ENCODE assay signal across 25 cellular contexts in genomic region chr15:90857883-90858443, GRCh38. TPM values are rescaled to one million over a fixed set of nuclear protein-coding genes. Genes with fewer than 3 reads are reported as not detected.
DNase-seq lines count a peak whose midpoint lies in the region; ATAC-seq lines count a peak whose summit lies in the region.
"Had no signal": no experiment of that assay in that cellular context is flagged by ENCODE, and none has a peak within 500 bp of the region (broad histone marks: within the 10 kb centered on the region; RNA-seq: fewer than 3 reads in every experiment).

No MANE protein-coding gene starts in this region.

- no peak for ATAC-seq in activated naive CD4-positive, alpha-beta T cell treated with anti-CD3 and anti-CD28 coated beads, Interleukin-2, amount 50 U/mL, for 72 hours
- ATAC-seq in GM18870 (IDR thresholded peaks at IDR 0.05; ENCODE audit: unreplicated experiment), result no peak
- ATAC-seq: left lung, WTC11 had no signal

- H3K4ac ChIP-seq in mesendoderm (ENCODE audit: low read depth, low read length), result no peak overlapping the region

- no peak overlapping the region for H4K8ac ChIP-seq in mesendoderm (ENCODE audit: low read depth, low read length)

- no peaks in the 10 kb centered on the region for H3K79me1 ChIP-seq in mesendoderm (ENCODE audit: low read length)

- H3K9me3 ChIP-seq in CD4-positive, alpha-beta memory T cell (ENCODE audit: control insufficient read depth in 1 of 2, low read length in 2 of 2), result no peaks in the 10 kb centered on the region
- H3K9me3 ChIP-seq: left lung, psoas muscle, SK-N-SH had no signal

- no peaks in the 10 kb centered on the region for H3K27me3 ChIP-seq in CD4-positive, alpha-beta memory T cell (ENCODE audit: insufficient read depth, low read length)
- H3K27me3 ChIP-seq in mesendoderm (ENCODE audit: insufficient read depth, low read length, poor library complexity), result no peaks in the 10 kb centered on the region
- H3K27me3 ChIP-seq: left lung had no signal

- intact Hi-C loops in activated CD4-positive, alpha-beta T cell treated with anti-CD3 and anti-CD28 coated beads, Interleukin-2, amount 10 ng/mL, durations not matched to agents 24 days and 14 days (cut with micrococcal nuclease), result loop anchor here (10.0 kb wide), 1 partner anchor 453 kb away; no protein-coding TSS in a partner anchor
- intact Hi-C loops in CD4-positive, alpha-beta memory T cell (cut with micrococcal nuclease), result loop anchor here (2.0 kb wide), 1 partner anchor 13 kb away; no protein-coding TSS in a partner anchor

- no peak overlapping the region for H2BK120ac ChIP-seq in mesendoderm (ENCODE audit: low read depth, low read length)

- H2BK5ac ChIP-seq in mesendoderm (ENCODE audit: low read length), result no peak overlapping the region

- peaks cover 67% of the 10 kb centered on the region for H3K4me1 Mint-ChIP-seq in activated CD4-positive, alpha-beta T cell treated with anti-CD3 and anti-CD28 coated beads, Interleukin-2, amount 10 ng/mL, durations not matched to agents 24 days and 14 days
- H3K4me1 Mint-ChIP-seq in CD4-positive, alpha-beta memory T cell, result peaks cover 29 to 61% (median 41%) of the 10 kb centered on the region in 4 donors

- H3K4me3 ChIP-seq in CD4-positive, alpha-beta memory T cell (ENCODE audit: low read length in 2 of 2), result no peak overlapping the region
- H3K4me3 ChIP-seq in mesendoderm (ENCODE audit: low read length), result no peak overlapping the region
- H3K4me3 ChIP-seq: left lung, psoas muscle, skin epidermis had no signal

- peaks cover 13% of the 10 kb centered on the region for H3K36me3 Mint-ChIP-seq in activated CD4-positive, alpha-beta T cell treated with anti-CD3 and anti-CD28 coated beads, Interleukin-2, amount 10 ng/mL, durations not matched to agents 24 days and 14 days (ENCODE audit: low read depth)
- no peaks in the 10 kb centered on the region for H3K36me3 Mint-ChIP-seq in CD4-positive, alpha-beta memory T cell
- H3K36me3 Mint-ChIP-seq in activated naive CD4-positive, alpha-beta T cell treated with anti-CD3 and anti-CD28 coated beads, Interleukin-2, amount 50 U/mL, for 72 hours, result peaks cover 7 to 24% of the 10 kb centered on the region in 2 donors
- H3K36me3 Mint-ChIP-seq: WTC11 had no signal

- no CpG with 5 or more reads among the region's 8 CpGs for WGBS in mesendoderm (ENCODE audit: extremely low coverage, insufficient coverage, low lambda C conversion rate)

- peak overlapping the region; percentile 87 for H3K27ac Mint-ChIP-seq in activated CD4-positive, alpha-beta T cell treated with anti-CD3 and anti-CD28 coated beads, Interleukin-2, amount 10 ng/mL, durations not matched to agents 24 days and 14 days
- H3K27ac Mint-ChIP-seq in CD4-positive, alpha-beta memory T cell, result peak overlapping the region; percentile 4 to 96 (median 91)
- H3K27ac Mint-ChIP-seq in activated naive CD4-positive, alpha-beta T cell treated with anti-CD3 and anti-CD28 coated beads, Interleukin-2, amount 50 U/mL, for 72 hours, result peak overlapping the region; percentile 5 to 99
- H3K27ac Mint-ChIP-seq: WTC11 had no signal

- H3K4me3 Mint-ChIP-seq in activated CD4-positive, alpha-beta T cell treated with anti-CD3 and anti-CD28 coated beads, Interleukin-2, amount 10 ng/mL, durations not matched to agents 24 days and 14 days, result peak overlapping the region; percentile 13
- peak overlapping the region in 3 of 8 donors; percentile 18 to 63 (median 33) for H3K4me3 Mint-ChIP-seq in CD4-positive, alpha-beta memory T cell
- H3K4me3 Mint-ChIP-seq: neural crest cell, WTC11 had no signal

- H3K9ac ChIP-seq in mesendoderm (ENCODE audit: low read length), result no peak overlapping the region
- H3K9ac ChIP-seq: SK-N-SH had no signal

- H2BK15ac ChIP-seq in mesendoderm (replicated peaks; ENCODE audit: low read depth), result no peak overlapping the region

- no peak overlapping the region for H3K56ac ChIP-seq in mesendoderm (ENCODE audit: low read length)

- no peak overlapping the region for H3K4me2 ChIP-seq in mesendoderm (ENCODE audit: low read length)
- H3K4me2 ChIP-seq: SK-N-SH had no signal

- POLR2A ChIA-PET in CD4-positive, alpha-beta memory T cell (lab: Charles Lee; ENCODE audit: partially characterized antibody), result interaction anchor here (0.6 to 1.7 kb wide), 3 partner anchors 13 to 24 kb away, joined by 3 to 9 read pairs (median 4); no protein-coding TSS in a partner anchor

- H3K79me2 ChIP-seq in mesendoderm (ENCODE audit: control insufficient read depth, insufficient read depth, low read length), result no peaks in the 10 kb centered on the region

- H3K27ac ChIP-seq in CD4-positive, alpha-beta memory T cell (ENCODE audit: low read depth, low read length), result peak overlapping the region; percentile 61
- H3K27ac ChIP-seq in mesendoderm (ENCODE audit: low read depth, low read length), result no peak overlapping the region
- H3K27ac ChIP-seq: epithelial cell of prostate, left lung, psoas muscle had no signal

- CTCF ChIA-PET in CD4-positive, alpha-beta memory T cell (lab: Charles Lee; ENCODE audit: partially characterized antibody), result interaction anchor here (0.6 to 2.0 kb wide), 3 partner anchors 28 to 526 kb away, joined by 3 to 6 read pairs (median 4); partner anchors contain the start of gene HDDC3

- peak overlapping the region; percentile 62 for H2AK5ac ChIP-seq in mesendoderm (ENCODE audit: low read length)

- H4K5ac ChIP-seq in mesendoderm (ENCODE audit: low read length), result no peak overlapping the region

- H3K9me3 Mint-ChIP-seq in activated CD4-positive, alpha-beta T cell treated with anti-CD3 and anti-CD28 coated beads, Interleukin-2, amount 10 ng/mL, durations not matched to agents 24 days and 14 days, result no peaks in the 10 kb centered on the region
- no peaks in the 10 kb centered on the region for H3K9me3 Mint-ChIP-seq in CD4-positive, alpha-beta memory T cell
- H3K9me3 Mint-ChIP-seq in activated naive CD4-positive, alpha-beta T cell treated with anti-CD3 and anti-CD28 coated beads, Interleukin-2, amount 50 U/mL, for 72 hours, result peaks cover 5 to 10% of the 10 kb centered on the region in 2 donors
- H3K9me3 Mint-ChIP-seq: neural crest cell, WTC11 had no signal

- H3K36me3 ChIP-seq in CD4-positive, alpha-beta memory T cell (ENCODE audit: insufficient read depth, low read length), result no peaks in the 10 kb centered on the region
- no peaks in the 10 kb centered on the region for H3K36me3 ChIP-seq in mesendoderm (ENCODE audit: control insufficient read depth, insufficient read depth, low read length)
- H3K36me3 ChIP-seq: left lung had no signal

- no peak overlapping the region for H3K23ac ChIP-seq in mesendoderm (ENCODE audit: low read length)

- H3K18ac ChIP-seq in mesendoderm (ENCODE audit: low read length), result no peak overlapping the region

- H3K4me1 ChIP-seq in CD4-positive, alpha-beta memory T cell (ENCODE audit: insufficient read depth, low read length), result peaks cover 46% of the 10 kb centered on the region
- peaks cover 3% of the 10 kb centered on the region for H3K4me1 ChIP-seq in mesendoderm (ENCODE audit: control insufficient read depth, low read depth, low read length)
- H3K4me1 ChIP-seq: psoas muscle had no signal

- no peak for DNase-seq in activated CD4-positive, alpha-beta T cell treated with anti-CD3 and anti-CD28 coated beads, Interleukin-2, amount 10 ng/mL, durations not matched to agents 24 days and 14 days
- DNase-seq in activated CD4-positive, alpha-beta T cell treated with anti-CD3 and anti-CD28 coated beads, Interleukin-2, amount 50 U/mL, for 48 hours, result no peak
- DNase-seq in CD4-positive, alpha-beta memory T cell, result peak in 3 of 5 donors; percentile 39 to 53 (median 40)
- no peak for DNase-seq in activated naive CD4-positive, alpha-beta T cell treated with anti-CD3 and anti-CD28 coated beads, Interleukin-2, amount 50 U/mL, for 72 hours (ENCODE audit: low spot score in 2 of 2)
- DNase-seq in mesendoderm (no peak), NCI-H2081 treated with DMSO at 0.1 percent for 48 hours (lab: John Stamatoyannopoulos, UW) (no peak)
- no peak for DNase-seq in effector CD4-positive, alpha-beta T cell
- DNase-seq: 8988T; activated gamma-delta T cell; aorta; caudate nucleus; EL; Karpas-422; left lung; MV-4-11; NCI-H1694; NCI-H82; psoas muscle; SK-N-SH; stimulated activated CD4-positive, alpha-beta T cell treated with anti-CD3 and anti-CD28 coated beads, Interleukin-1b, Interleukin-23, amount 100 ng/mL, for 48 hours had no signal

- H3K27me3 Mint-ChIP-seq in activated CD4-positive, alpha-beta T cell treated with anti-CD3 and anti-CD28 coated beads, Interleukin-2, amount 10 ng/mL, durations not matched to agents 24 days and 14 days, result no peaks in the 10 kb centered on the region
- H3K27me3 Mint-ChIP-seq in CD4-positive, alpha-beta memory T cell, result no peaks in the 10 kb centered on the region

RNA-seq across cellular contexts. Expression of gene FURIN, which starts 10.4 kb away (rescaled TPM):
- total RNA-seq in activated CD4-positive, alpha-beta T cell treated with anti-CD3 and anti-CD28 coated beads, Interleukin-2, amount 10 ng/mL, durations not matched to agents 24 days and 14 days, result 432 TPM in 2 replicates
- 10 to 100 TPM; 37.2 to 40.3 TPM for total RNA-seq in CD4-positive, alpha-beta memory T cell
- 10 to 100 TPM in 1 of 2 donors, 1 to 10 TPM in 1; 1.6 to 11.6 TPM for polyA plus RNA-seq in CD4-positive, alpha-beta memory T cell
- total RNA-seq in activated naive CD4-positive, alpha-beta T cell treated with anti-CD3 and anti-CD28 coated beads, Interleukin-2, amount 50 U/mL, for 72 hours, result 100 to 1,000 TPM; 381 to 721 TPM
- polyA plus RNA-seq in mesendoderm (2013, experiment 1 of 2), result 23.0 TPM
- polyA plus RNA-seq in mesendoderm (2013, experiment 2 of 2), result 22.8 TPM

RNA-seq across cellular contexts. Expression of gene FES, which starts 26.3 kb away (rescaled TPM):
- total RNA-seq in activated CD4-positive, alpha-beta T cell treated with anti-CD3 and anti-CD28 coated beads, Interleukin-2, amount 10 ng/mL, durations not matched to agents 24 days and 14 days, result 32.5 and 33.7 TPM in 2 replicates
- 1 to 10 TPM; 2.3 to 3.0 TPM for total RNA-seq in CD4-positive, alpha-beta memory T cell
- polyA plus RNA-seq in CD4-positive, alpha-beta memory T cell, result not detected
- 10 to 100 TPM; 83.9 to 91.4 TPM for total RNA-seq in activated naive CD4-positive, alpha-beta T cell treated with anti-CD3 and anti-CD28 coated beads, Interleukin-2, amount 50 U/mL, for 72 hours
- 4.1 TPM for polyA plus RNA-seq in mesendoderm (2013, experiment 1 of 2)
- polyA plus RNA-seq in mesendoderm (2013, experiment 2 of 2), result 4.3 TPM

RNA-seq across cellular contexts. Expression of gene MAN2A2, which starts 45.1 kb away (rescaled TPM):
- total RNA-seq in activated CD4-positive, alpha-beta T cell treated with anti-CD3 and anti-CD28 coated beads, Interleukin-2, amount 10 ng/mL, durations not matched to agents 24 days and 14 days, result 196 and 206 TPM in 2 replicates
- total RNA-seq in CD4-positive, alpha-beta memory T cell, result 100 to 1,000 TPM; 123 to 126 TPM
- polyA plus RNA-seq in CD4-positive, alpha-beta memory T cell, result 10 to 100 TPM in 1 of 2 donors, 1 to 10 TPM in 1; 1.3 to 12.2 TPM
- 100 to 1,000 TPM in 1 of 2 donors, 10 to 100 TPM in 1; 99.8 to 225 TPM for total RNA-seq in activated naive CD4-positive, alpha-beta T cell treated with anti-CD3 and anti-CD28 coated beads, Interleukin-2, amount 50 U/mL, for 72 hours
- polyA plus RNA-seq in mesendoderm (2013, experiment 1 of 2), result 5.4 TPM
- polyA plus RNA-seq in mesendoderm (2013, experiment 2 of 2), result 7.8 TPM

Comparison
In these comparisons a context has a peak if more than half of its experiments do, and no peak if none do; other contexts are left out.
1. DNase-seq: peak in CD4-positive, alpha-beta memory T cell (3 of 5); none in activated CD4-positive, alpha-beta T cell treated with anti-CD3 and anti-CD28 coated beads, Interleukin-2, amount 10 ng/mL, durations not matched to agents 24 days and 14 days (single experiment), activated CD4-positive, alpha-beta T cell treated with anti-CD3 and anti-CD28 coated beads, Interleukin-2, amount 50 U/mL, for 48 hours (0 of 2), activated naive CD4-positive, alpha-beta T cell treated with anti-CD3 and anti-CD28 coated beads, Interleukin-2, amount 50 U/mL, for 72 hours (0 of 2), mesendoderm (single experiment), effector CD4-positive, alpha-beta T cell (single experiment) and NCI-H2081 treated with DMSO at 0.1 percent for 48 hours (single experiment).
2. RNA of gene FURIN, which starts 10.4 kb away (total RNA-seq): 381 to 721 TPM in activated naive CD4-positive, alpha-beta T cell treated with anti-CD3 and anti-CD28 coated beads, Interleukin-2, amount 50 U/mL, for 72 hours and 432 TPM in activated CD4-positive, alpha-beta T cell treated with anti-CD3 and anti-CD28 coated beads, Interleukin-2, amount 10 ng/mL, durations not matched to agents 24 days and 14 days; 37.2 to 40.3 TPM in CD4-positive, alpha-beta memory T cell; every median in the first group is over 4 times any median in the second.
3. Peak in every context shown above with its lines, with median percentiles within 50 percentile points of each other: H3K27ac Mint-ChIP-seq.